1 cellular context compared by ENCODE assay signal in genomic region chr22:46054091-46054877, GRCh38.
TF ChIP-seq lines count a peak whose summit lies in the region.

No MANE protein-coding gene starts in this region.

TF ChIP-seq in SK-N-SH, 30 proteins besides CTCF, POLR2A, EP300 and RAD21 (continued from another document):
- TF ChIP-seq, protein P1, sequence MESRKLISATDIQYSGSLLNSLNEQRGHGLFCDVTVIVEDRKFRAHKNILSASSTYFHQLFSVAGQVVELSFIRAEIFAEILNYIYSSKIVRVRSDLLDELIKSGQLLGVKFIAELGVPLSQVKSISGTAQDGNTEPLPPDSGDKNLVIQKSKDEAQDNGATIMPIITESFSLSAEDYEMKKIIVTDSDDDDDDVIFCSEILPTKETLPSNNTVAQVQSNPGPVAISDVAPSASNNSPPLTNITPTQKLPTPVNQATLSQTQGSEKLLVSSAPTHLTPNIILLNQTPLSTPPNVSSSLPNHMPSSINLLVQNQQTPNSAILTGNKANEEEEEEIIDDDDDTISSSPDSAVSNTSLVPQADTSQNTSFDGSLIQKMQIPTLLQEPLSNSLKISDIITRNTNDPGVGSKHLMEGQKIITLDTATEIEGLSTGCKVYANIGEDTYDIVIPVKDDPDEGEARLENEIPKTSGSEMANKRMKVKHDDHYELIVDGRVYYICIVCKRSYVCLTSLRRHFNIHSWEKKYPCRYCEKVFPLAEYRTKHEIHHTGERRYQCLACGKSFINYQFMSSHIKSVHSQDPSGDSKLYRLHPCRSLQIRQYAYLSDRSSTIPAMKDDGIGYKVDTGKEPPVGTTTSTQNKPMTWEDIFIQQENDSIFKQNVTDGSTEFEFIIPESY (IDR thresholded peaks at IDR 0.05; ENCODE audit: borderline replicate concordance, low read depth), result no peak
- TF ChIP-seq PBX3 (IDR thresholded peaks at IDR 0.05) (peak; percentile 56), POLR2AphosphoS5 (IDR thresholded peaks at IDR 0.05; ENCODE audit: low read depth, low read length) (peak; percentile 49), TAF1 (IDR thresholded peaks at IDR 0.05; ENCODE audit: borderline replicate concordance, low read depth, low read length) (peak; percentile 62; the same call in 1 of the 2 replicates), MXI1 (IDR thresholded peaks at IDR 0.05; ENCODE audit: low read depth, low read length) (no peak; the same call in 1 of the 2 replicates), FOXM1 (IDR thresholded peaks at IDR 0.05; ENCODE audit: low read depth) (no peak), EZH2phosphoT487 (IDR thresholded peaks at IDR 0.05; ENCODE audit: borderline replicate concordance, low read depth) (no peak), ELF1 (IDR thresholded peaks at IDR 0.05) (no peak), RFX5 (IDR thresholded peaks at IDR 0.05; ENCODE audit: low read length) (no peak), NRF1 (IDR thresholded peaks at IDR 0.05; ENCODE audit: low read depth, low read length) (no peak), FOSL2 (IDR thresholded peaks at IDR 0.05; ENCODE audit: borderline replicate concordance, low read depth) (no peak), YY1 (IDR thresholded peaks at IDR 0.05; ENCODE audit: low read depth) (0 out of 2 replicates have a peak, but pooled peaks have one; percentile 18), JUND (IDR thresholded peaks at IDR 0.05) (no peak; the same call in 1 of the 2 replicates), SMC3 (IDR thresholded peaks at IDR 0.05; ENCODE audit: low read depth, low read length) (no peak), TCF12 (IDR thresholded peaks at IDR 0.05) (no peak), TEAD4 (IDR thresholded peaks at IDR 0.05; ENCODE audit: borderline replicate concordance, insufficient read depth) (no peak), NFIC (IDR thresholded peaks at IDR 0.05; ENCODE audit: borderline replicate concordance) (no peak), MAX (IDR thresholded peaks at IDR 0.05; ENCODE audit: low read depth) (no peak; the same call in 1 of the 2 replicates)
- TF ChIP-seq, protein P2, sequence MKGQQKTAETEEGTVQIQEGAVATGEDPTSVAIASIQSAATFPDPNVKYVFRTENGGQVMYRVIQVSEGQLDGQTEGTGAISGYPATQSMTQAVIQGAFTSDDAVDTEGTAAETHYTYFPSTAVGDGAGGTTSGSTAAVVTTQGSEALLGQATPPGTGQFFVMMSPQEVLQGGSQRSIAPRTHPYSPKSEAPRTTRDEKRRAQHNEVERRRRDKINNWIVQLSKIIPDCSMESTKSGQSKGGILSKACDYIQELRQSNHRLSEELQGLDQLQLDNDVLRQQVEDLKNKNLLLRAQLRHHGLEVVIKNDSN (IDR thresholded peaks at IDR 0.05; ENCODE audit: borderline replicate concordance, low read depth), result no peak
